Comparison of ENCODE assay signal across 1 cellular context in genomic region chr2:216316743-216317142, GRCh38.
TF ChIP-seq lines count a peak whose summit lies in the region.

No MANE protein-coding gene starts in this region.

TF ChIP-seq in H1, 55 proteins besides CTCF, POLR2A, EP300 and RAD21:
- no peak for TF ChIP-seq POLR2AphosphoS5 (IDR thresholded peaks at IDR 0.05; ENCODE audit: low read depth, low read length)
- no peak for TF ChIP-seq SAP30 (IDR thresholded peaks at IDR 0.05; ENCODE audit: insufficient read depth, insufficient replicate concordance, low read length)
